22 cellular contexts compared by ENCODE assay signal in the genomic region with DNA sequence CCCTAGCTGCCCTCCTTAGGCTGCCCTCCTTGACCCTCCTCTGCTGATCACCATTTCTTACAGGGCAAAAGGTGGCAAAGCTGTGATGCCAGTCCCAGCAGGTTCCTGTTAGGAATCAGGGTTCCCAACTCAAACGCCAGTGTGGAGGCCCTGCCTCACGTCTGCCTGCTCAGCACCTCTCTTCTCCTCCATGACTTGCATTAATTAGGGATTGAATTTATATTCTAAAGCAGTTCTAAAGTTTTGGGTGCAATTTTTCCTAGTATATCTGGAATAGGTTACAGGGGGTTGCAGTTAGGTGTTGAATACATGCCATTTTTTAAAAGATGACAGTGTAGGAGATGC. TPM values are rescaled to one million over a fixed set of nuclear protein-coding genes. Genes with fewer than 3 reads are reported as not detected.
"Had no signal": no experiment of that assay in that cellular context is flagged by ENCODE, and none has a peak within 500 bp of the region (broad histone marks: within the 10 kb centered on the region; RNA-seq: fewer than 3 reads in every experiment).

No MANE protein-coding gene starts in this region.

- H3K36me3 ChIP-seq: brain microvascular endothelial cell, colonic mucosa, gastroesophageal sphincter, heart right ventricle, ovary had no signal

- H3K36me3 Mint-ChIP-seq: activated CD8-positive, alpha-beta memory T cell treated with anti-CD3 and anti-CD28 coated beads, Interleukin-2, amount 10 ng/mL, durations not matched to agents 7 days and 5 days; stimulated activated effector memory CD8-positive, alpha-beta T cell treated with anti-CD3 and anti-CD28 coated beads, Interleukin-12 subunit alpha, Interleukin-12 subunit beta, amount 100 ng/mL, for 72 hours; T-cell had no signal

- H3K27me3 Mint-ChIP-seq: activated naive CD4-positive, alpha-beta T cell treated with anti-CD3 and anti-CD28 coated beads, Interleukin-2, amount 10 ng/mL, durations not matched to agents 7 days and 5 days had no signal

- H3K4me1 ChIP-seq: colonic mucosa, gastroesophageal sphincter, heart right ventricle, testis had no signal

- DNase-seq: activated B cell treated with CpG ODN at 0.5 μM for 24 hours; activated CD4-positive, alpha-beta T cell treated with anti-CD3 and anti-CD28 coated beads for 4 hours; activated CD8-positive, alpha-beta memory T cell treated with anti-CD3 and anti-CD28 coated beads, Interleukin-2, amount 10 ng/mL, durations not matched to agents 7 days and 5 days; activated T-cell treated with anti-CD3 and anti-CD28 coated beads, Interleukin-2, amount 50 U/mL, for 1 hour; anterior cingulate cortex; central memory CD4-positive, alpha-beta T cell; colonic mucosa; mucosa of descending colon; naive B cell; ovary; testis had no signal

- H3K4me3 Mint-ChIP-seq: activated B cell treated with CpG ODN at 0.5 μM for 24 hours; activated CD4-positive, alpha-beta memory T cell treated with anti-CD3 and anti-CD28 coated beads for 36 hours; activated CD8-positive, alpha-beta memory T cell treated with anti-CD3 and anti-CD28 coated beads, Interleukin-2, amount 10 ng/mL, durations not matched to agents 7 days and 5 days; activated naive CD4-positive, alpha-beta T cell treated with anti-CD3 and anti-CD28 coated beads, Interleukin-2, amount 10 ng/mL, durations not matched to agents 7 days and 5 days; activated naive CD8-positive, alpha-beta T cell treated with anti-CD3 and anti-CD28 coated beads, Interleukin-2, amount 50 U/mL, for 24 hours; naive B cell; stimulated activated effector memory CD8-positive, alpha-beta T cell treated with anti-CD3 and anti-CD28 coated beads, Interleukin-12 subunit alpha, Interleukin-12 subunit beta, amount 100 ng/mL, for 72 hours; T-cell had no signal

- H3K27me3 ChIP-seq: colonic mucosa, ovary, testis had no signal

- H3K4me3 ChIP-seq: colonic mucosa, gastroesophageal sphincter, heart right ventricle, mucosa of descending colon, ovary, testis had no signal

- H3K4me1 Mint-ChIP-seq: activated B cell treated with CpG ODN at 0.5 μM for 24 hours; activated CD8-positive, alpha-beta memory T cell treated with anti-CD3 and anti-CD28 coated beads, Interleukin-2, amount 10 ng/mL, durations not matched to agents 7 days and 5 days; activated naive CD4-positive, alpha-beta T cell treated with anti-CD3 and anti-CD28 coated beads, Interleukin-2, amount 10 ng/mL, durations not matched to agents 7 days and 5 days; activated naive CD8-positive, alpha-beta T cell treated with anti-CD3 and anti-CD28 coated beads, Interleukin-2, amount 50 U/mL, for 24 hours; naive B cell; stimulated activated effector memory CD8-positive, alpha-beta T cell treated with anti-CD3 and anti-CD28 coated beads, Interleukin-12 subunit alpha, Interleukin-12 subunit beta, amount 100 ng/mL, for 72 hours had no signal

- ATAC-seq: sciatic nerve had no signal

- H3K9me3 Mint-ChIP-seq: activated B cell treated with CpG ODN at 0.5 μM for 24 hours; activated CD4-positive, alpha-beta memory T cell treated with anti-CD3 and anti-CD28 coated beads for 36 hours; activated naive CD8-positive, alpha-beta T cell treated with anti-CD3 and anti-CD28 coated beads, Interleukin-2, amount 50 U/mL, for 24 hours; naive B cell; stimulated activated effector memory CD8-positive, alpha-beta T cell treated with anti-CD3 and anti-CD28 coated beads, Interleukin-12 subunit alpha, Interleukin-12 subunit beta, amount 100 ng/mL, for 72 hours had no signal

- H3K27ac Mint-ChIP-seq: activated B cell treated with CpG ODN at 0.5 μM for 24 hours; activated CD4-positive, alpha-beta memory T cell treated with anti-CD3 and anti-CD28 coated beads for 36 hours; activated CD8-positive, alpha-beta memory T cell treated with anti-CD3 and anti-CD28 coated beads, Interleukin-2, amount 10 ng/mL, durations not matched to agents 7 days and 5 days; activated naive CD4-positive, alpha-beta T cell treated with anti-CD3 and anti-CD28 coated beads, Interleukin-2, amount 10 ng/mL, durations not matched to agents 7 days and 5 days; activated naive CD8-positive, alpha-beta T cell treated with anti-CD3 and anti-CD28 coated beads, Interleukin-2, amount 50 U/mL, for 24 hours; naive B cell; stimulated activated effector memory CD8-positive, alpha-beta T cell treated with anti-CD3 and anti-CD28 coated beads, Interleukin-12 subunit alpha, Interleukin-12 subunit beta, amount 100 ng/mL, for 72 hours; T-cell had no signal

- H3K9me3 ChIP-seq: colonic mucosa, gastroesophageal sphincter, heart right ventricle, mucosa of descending colon, ovary, testis had no signal

- H3K27ac ChIP-seq: brain microvascular endothelial cell, colonic mucosa, gastroesophageal sphincter, heart right ventricle, ovary, testis had no signal

RNA-seq across cellular contexts. Expression of a gene that starts 13.2 kb away (rescaled TPM):
- total RNA-seq: activated B cell treated with CpG ODN at 0.5 μM for 24 hours; activated CD4-positive, alpha-beta memory T cell treated with anti-CD3 and anti-CD28 coated beads for 36 hours; activated CD8-positive, alpha-beta memory T cell treated with anti-CD3 and anti-CD28 coated beads, Interleukin-2, amount 10 ng/mL, durations not matched to agents 7 days and 5 days; left ventricle myocardium superior; pulmonary artery endothelial cell had no signal
